12 cellular contexts compared by ENCODE assay signal in genomic region chr1:17189632-17190525, GRCh38. TPM values are rescaled to one million over a fixed set of nuclear protein-coding genes. Genes with fewer than 3 reads are reported as not detected.
A peak's percentile ranks its signal among the peaks of the same experiment; 100 is the strongest.
DNase-seq lines count a peak whose midpoint lies in the region; ATAC-seq and TF ChIP-seq lines count a peak whose summit lies in the region.
"Had no signal": no experiment of that assay in that cellular context is flagged by ENCODE, and none has a peak within 500 bp of the region (broad histone marks: within the 10 kb centered on the region; RNA-seq: fewer than 3 reads in every experiment).

No MANE protein-coding gene starts in this region.

- H3K4me1 Mint-ChIP-seq in osteocyte (ENCODE audit: unreplicated experiment) = peaks cover 72% of the 10 kb centered on the region

- no peak overlapping the region for H2AFZ ChIP-seq in MM.1S (ENCODE audit: low read length)

- no peaks in the 10 kb centered on the region for H3F3A ChIP-seq in MM.1S (ENCODE audit: insufficient read depth, low read length)

- H3K4me1 ChIP-seq in RWPE2 (ENCODE audit: insufficient read depth, poor library complexity, severe bottlenecking) (peaks cover 52% of the 10 kb centered on the region), MM.1S (ENCODE audit: low read length) (no peaks in the 10 kb centered on the region), heart left ventricle (no peaks in the 10 kb centered on the region)
- H3K4me1 ChIP-seq: ascending aorta had no signal

- H3K27me3 Mint-ChIP-seq in osteocyte (ENCODE audit: unreplicated experiment) = no peaks in the 10 kb centered on the region

- TF ChIP-seq CTCF in RWPE2 (IDR thresholded peaks at IDR 0.05; ENCODE audit: poor library complexity, severe bottlenecking) (no peak), osteocyte (IDR thresholded peaks at IDR 0.05) (no peak), MM.1S (IDR thresholded peaks at IDR 0.05; ENCODE audit: low read length) (no peak), heart left ventricle (IDR thresholded peaks at IDR 0.05) (no peak)

- H4K20me1 ChIP-seq in MM.1S (ENCODE audit: insufficient read depth, low read length) = no peaks in the 10 kb centered on the region

- H3K36me3 Mint-ChIP-seq in osteocyte (ENCODE audit: unreplicated experiment) = no peaks in the 10 kb centered on the region

- peak overlapping the region; percentile 98 for H3K27ac Mint-ChIP-seq in osteocyte (ENCODE audit: unreplicated experiment)

- H3K36me3 ChIP-seq in RWPE2 (ENCODE audit: low read depth) (no peaks in the 10 kb centered on the region), MM.1S (replicated peaks; ENCODE audit: insufficient read depth, low read length) (no peaks in the 10 kb centered on the region), heart left ventricle (no peaks in the 10 kb centered on the region)
- H3K36me3 ChIP-seq: ascending aorta had no signal

- H3K9me2 ChIP-seq in MM.1S (replicated peaks; ENCODE audit: insufficient read depth, low read length) = no peaks in the 10 kb centered on the region

- 66 to 83% (median 73%) methylated on average over 12 of the region's 12 CpGs for WGBS in heart left ventricle, 4 donors

- H3K4me3 ChIP-seq in RWPE2 (ENCODE audit: severe bottlenecking) = no peak overlapping the region
- no peak overlapping the region for H3K4me3 ChIP-seq in MM.1S (ENCODE audit: low read length)
- no peak overlapping the region for H3K4me3 ChIP-seq in heart left ventricle
- H3K4me3 ChIP-seq: ascending aorta had no signal

- H3K4me2 ChIP-seq in MM.1S (ENCODE audit: low read depth, low read length) = no peak overlapping the region

- H3K27ac ChIP-seq in RWPE2 (ENCODE audit: poor library complexity, severe bottlenecking) (peak overlapping the region; percentile 97), MM.1S (ENCODE audit: low read length) (no peak overlapping the region), heart left ventricle (no peak overlapping the region)
- H3K27ac ChIP-seq: ascending aorta had no signal

- intact Hi-C loops in heart left ventricle (cut with DNase I) = no loop called here

- no peak for TF ChIP-seq POLR2A in heart left ventricle (IDR thresholded peaks at IDR 0.05)

- peak overlapping the region; percentile 29 for H3K4me3 Mint-ChIP-seq in osteocyte (ENCODE audit: unreplicated experiment)

- DNase-seq in ELF-1 (ENCODE audit: low read depth, low spot score) (peak; percentile 66), RWPE2 (ENCODE audit: low spot score) (peak; percentile 92), osteocyte (ENCODE audit: extremely low spot score, unreplicated experiment) (peak; percentile 90), DMS79 treated with DMSO at 0.1 percent for 48 hours (lab: John Stamatoyannopoulos, UW) (no peak), MM.1S (no peak), heart left ventricle (no peak)
- DNase-seq: DMS153; Kasumi-1; NK-92 treated with Interleukin-12 subunit alpha and Interleukin-12 subunit beta, amount 100 ng/mL, for 24 hours had no signal

- H3K9ac ChIP-seq in MM.1S (ENCODE audit: low read length) = no peak overlapping the region

- H3K9me3 ChIP-seq in RWPE2 (ENCODE audit: severe bottlenecking) = peaks cover 3% of the 10 kb centered on the region
- no peaks in the 10 kb centered on the region for H3K9me3 ChIP-seq in MM.1S (replicated peaks; ENCODE audit: insufficient read depth, low read length)
- H3K9me3 ChIP-seq in heart left ventricle = peaks cover 0 to 14% (median 7%) of the 10 kb centered on the region in 12 donors
- H3K9me3 ChIP-seq: ascending aorta had no signal

- ATAC-seq in RWPE2 (ENCODE audit: low read depth) = peak; percentile 96
- ATAC-seq in esophagus mucosa = peak; percentile 40
- no peak for ATAC-seq in heart left ventricle
- ATAC-seq in GM21786 (IDR thresholded peaks at IDR 0.05; ENCODE audit: unreplicated experiment) = no peak

- H3K27me3 ChIP-seq in RWPE2 (ENCODE audit: insufficient read depth, poor library complexity, severe bottlenecking) (no peaks in the 10 kb centered on the region), MM.1S (replicated peaks; ENCODE audit: insufficient read depth, low read length) (peaks cover 90% of the 10 kb centered on the region), heart left ventricle (peaks cover 0 to 22% (median 0%) of the 10 kb centered on the region in 9 donors)
- H3K27me3 ChIP-seq: ascending aorta had no signal

- H3K9me3 Mint-ChIP-seq in osteocyte (ENCODE audit: unreplicated experiment) = no peaks in the 10 kb centered on the region

- H3K79me2 ChIP-seq in MM.1S (ENCODE audit: low read length) = no peaks in the 10 kb centered on the region

RNA-seq across cellular contexts. Expression of gene PADI1, which starts 15.0 kb away (rescaled TPM):
- 40.0 TPM for total RNA-seq in esophagus mucosa
- total RNA-seq in osteocyte = 1.2 and 1.7 TPM in 2 replicates
- not detected for total RNA-seq in heart left ventricle
- polyA plus RNA-seq in heart left ventricle = under 1 TPM in 1 of 2 donors, not detected in 1; 0.04 TPM
- total RNA-seq: ascending aorta had no signal

RNA-seq across cellular contexts. Expression of gene PADI3, which starts 59.0 kb away (rescaled TPM):
- total RNA-seq in esophagus mucosa = 3.3 TPM
- 0.39 and 0.73 TPM in 2 replicates for total RNA-seq in osteocyte
- total RNA-seq in heart left ventricle = not detected
- not detected for polyA plus RNA-seq in heart left ventricle
- total RNA-seq: ascending aorta had no signal

Comparison
In these comparisons a context has a peak if more than half of its experiments do, and no peak if none do; other contexts are left out.
1. DNase-seq: peak in ELF-1 (single experiment), RWPE2 (single experiment) and osteocyte (single experiment); none in DMS79 treated with DMSO at 0.1 percent for 48 hours (single experiment), MM.1S (single experiment) and heart left ventricle (0 of 5).
2. ATAC-seq: peak in RWPE2 (single experiment) and esophagus mucosa (single experiment); none in heart left ventricle (0 of 4) and GM21786 (single experiment).
3. RNA of gene PADI1, which starts 15.0 kb away (total RNA-seq): 40.0 TPM in esophagus mucosa (single experiment); 1.2 to 1.7 TPM in osteocyte and not detected in heart left ventricle; every median in the first group is over 10 times any median in the second.